In genomic region chr21:44792653-44793052, GRCh38 we compare ENCODE assay signal across 1 cellular context.
TF ChIP-seq lines count a peak whose summit lies in the region.

No MANE protein-coding gene starts in this region.

TF ChIP-seq in HepG2, 621 proteins besides CTCF, POLR2A, EP300 and RAD21:
- TF ChIP-seq HOXA9 (CRISPR knock-in tag; IDR thresholded peaks at IDR 0.05; ENCODE audit: borderline replicate concordance), result no peak
- TF ChIP-seq ZNF619 (CRISPR knock-in tag; IDR thresholded peaks at IDR 0.05), result no peak
- no peak for TF ChIP-seq CAMTA2 (CRISPR knock-in tag; IDR thresholded peaks at IDR 0.05; ENCODE audit: borderline replicate concordance)
- TF ChIP-seq ZNF597 (CRISPR knock-in tag; IDR thresholded peaks at IDR 0.05), result no peak
- TF ChIP-seq GTF3A (CRISPR knock-in tag; conservative IDR thresholded peaks at IDR 0.05), result no peak
- no peak for TF ChIP-seq ZBTB42 (CRISPR knock-in tag; IDR thresholded peaks at IDR 0.05)
- no peak for TF ChIP-seq SIX1 (CRISPR knock-in tag; IDR thresholded peaks at IDR 0.05; ENCODE audit: borderline replicate concordance)
- TF ChIP-seq PITX1 (CRISPR knock-in tag; IDR thresholded peaks at IDR 0.05), result no peak
- TF ChIP-seq ZNF143 (CRISPR knock-in tag; IDR thresholded peaks at IDR 0.05), result no peak
- no peak for TF ChIP-seq SNAPC2 (CRISPR knock-in tag; IDR thresholded peaks at IDR 0.05)
- TF ChIP-seq ZNF605 (CRISPR knock-in tag; IDR thresholded peaks at IDR 0.05), result no peak
- no peak for TF ChIP-seq RARG (CRISPR knock-in tag; IDR thresholded peaks at IDR 0.05; ENCODE audit: low read depth)
- TF ChIP-seq, protein P1, sequence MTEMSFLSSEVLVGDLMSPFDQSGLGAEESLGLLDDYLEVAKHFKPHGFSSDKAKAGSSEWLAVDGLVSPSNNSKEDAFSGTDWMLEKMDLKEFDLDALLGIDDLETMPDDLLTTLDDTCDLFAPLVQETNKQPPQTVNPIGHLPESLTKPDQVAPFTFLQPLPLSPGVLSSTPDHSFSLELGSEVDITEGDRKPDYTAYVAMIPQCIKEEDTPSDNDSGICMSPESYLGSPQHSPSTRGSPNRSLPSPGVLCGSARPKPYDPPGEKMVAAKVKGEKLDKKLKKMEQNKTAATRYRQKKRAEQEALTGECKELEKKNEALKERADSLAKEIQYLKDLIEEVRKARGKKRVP (CRISPR knock-in tag; IDR thresholded peaks at IDR 0.05), result no peak
- TF ChIP-seq TBL1XR1 (IDR thresholded peaks at IDR 0.05; ENCODE audit: borderline replicate concordance, low read length, partially characterized antibody), result no peak
- no peak for TF ChIP-seq MIER2 (CRISPR knock-in tag; IDR thresholded peaks at IDR 0.05)
- no peak for TF ChIP-seq SAFB2 (CRISPR knock-in tag; IDR thresholded peaks at IDR 0.05; ENCODE audit: borderline replicate concordance, low read depth)
- TF ChIP-seq ZNF879 (CRISPR knock-in tag; IDR thresholded peaks at IDR 0.05), result no peak
- TF ChIP-seq ZNF546 (CRISPR knock-in tag; conservative IDR thresholded peaks at IDR 0.05), result no peak
- no peak; the same call in 1 of the 2 replicates for TF ChIP-seq KMT2A (CRISPR knock-in tag; IDR thresholded peaks at IDR 0.05)
- TF ChIP-seq ZFAT (CRISPR knock-in tag; conservative IDR thresholded peaks at IDR 0.05), result no peak
